ENCODE assay signal across 12 cellular contexts in the genomic region with DNA sequence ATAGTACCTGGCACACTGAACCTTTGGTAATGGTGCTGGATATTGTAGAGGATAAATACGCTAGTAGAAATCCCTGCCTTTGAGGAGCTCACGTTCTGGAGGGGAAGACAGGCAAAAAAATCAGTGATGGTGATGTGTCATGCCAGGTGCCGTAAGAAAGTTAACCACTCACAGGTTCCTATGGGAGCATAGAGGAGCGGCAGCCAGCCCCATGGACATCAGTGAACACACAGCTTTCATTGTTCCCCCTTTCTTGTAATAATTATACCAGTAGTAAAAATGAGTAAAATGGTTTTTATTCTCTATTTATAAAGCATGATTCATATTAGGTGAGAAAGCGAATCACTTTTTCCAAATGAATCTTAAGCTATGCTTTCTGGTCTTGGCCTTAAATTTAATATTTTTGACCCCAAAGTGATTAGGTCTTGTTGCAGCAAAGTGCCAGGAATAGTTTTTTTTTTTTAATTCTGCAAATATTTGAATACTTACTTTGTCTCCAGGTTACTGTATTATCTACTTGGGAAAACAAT. TPM values are rescaled to one million over a fixed set of nuclear protein-coding genes. Genes with fewer than 3 reads are reported as not detected.
A peak's percentile ranks its signal among the peaks of the same experiment; 100 is the strongest.
DNase-seq lines count a peak whose midpoint lies in the region; ATAC-seq and TF ChIP-seq lines count a peak whose summit lies in the region.
"Had no signal": no experiment of that assay in that cellular context is flagged by ENCODE, and none has a peak within 500 bp of the region (broad histone marks: within the 10 kb centered on the region; RNA-seq: fewer than 3 reads in every experiment).

No MANE protein-coding gene starts in this region.

- H3K4me2 ChIP-seq in PC-3 (ENCODE audit: low read length): no peak overlapping the region
- H3K4me2 ChIP-seq: neural progenitor cell had no signal

- H3K36me3 ChIP-seq in PC-3 (ENCODE audit: low read depth, low read length): no peaks in the 10 kb centered on the region
- no peaks in the 10 kb centered on the region for H3K36me3 ChIP-seq in naive thymus-derived CD4-positive, alpha-beta T cell (ENCODE audit: control insufficient read depth in 2 of 3, insufficient read depth in 3 of 3, low read length in 3 of 3)
- H3K36me3 ChIP-seq: HAP-1, neural progenitor cell, SJSA1 had no signal

- H3K27ac Mint-ChIP-seq in activated naive CD4-positive, alpha-beta T cell treated with anti-CD3 and anti-CD28 coated beads, Interleukin-2, amount 50 U/mL, for 72 hours: peak overlapping the region; percentile 37 to 69
- H3K27ac Mint-ChIP-seq in naive thymus-derived CD4-positive, alpha-beta T cell: no peak overlapping the region
- H3K27ac Mint-ChIP-seq: activated CD4-positive, alpha-beta memory T cell treated with anti-CD3 and anti-CD28 coated beads for 36 hours; neural progenitor cell had no signal

- H3K27me3 ChIP-seq in PC-3 (ENCODE audit: low read length): no peaks in the 10 kb centered on the region
- no peaks in the 10 kb centered on the region for H3K27me3 ChIP-seq in naive thymus-derived CD4-positive, alpha-beta T cell (ENCODE audit: control insufficient read depth in 2 of 2, insufficient read depth in 2 of 2, low read length in 2 of 2)
- H3K27me3 ChIP-seq: neural progenitor cell, SJSA1 had no signal

- no peak overlapping the region for H3K4me3 ChIP-seq in PC-3 (ENCODE audit: low read length)
- H3K4me3 ChIP-seq in naive thymus-derived CD4-positive, alpha-beta T cell (ENCODE audit: low read length): no peak overlapping the region
- H3K4me3 ChIP-seq: HAP-1, neural progenitor cell, SJSA1 had no signal

- intact Hi-C loops in PC-3 (cut with micrococcal nuclease): no loop called here
- intact Hi-C loops in naive thymus-derived CD4-positive, alpha-beta T cell (cut with micrococcal nuclease): no loop called here

- no peaks in the 10 kb centered on the region for H3F3A ChIP-seq in PC-3 (ENCODE audit: low read length, unreplicated experiment)

- H3K4me3 Mint-ChIP-seq in naive thymus-derived CD4-positive, alpha-beta T cell: no peak overlapping the region
- H3K4me3 Mint-ChIP-seq: activated CD4-positive, alpha-beta memory T cell treated with anti-CD3 and anti-CD28 coated beads for 36 hours; neural progenitor cell had no signal

- peaks cover 12 to 28% (median 19%) of the 10 kb centered on the region in 7 donors for H3K4me1 Mint-ChIP-seq in naive thymus-derived CD4-positive, alpha-beta T cell

- no peaks in the 10 kb centered on the region; the same call in 1 of the 2 replicates for H3K4me1 ChIP-seq in PC-3 (ENCODE audit: insufficient read depth, low read length)
- H3K4me1 ChIP-seq in naive thymus-derived CD4-positive, alpha-beta T cell (ENCODE audit: control insufficient read depth in 2 of 2, insufficient read depth in 2 of 2, low read length in 2 of 2): no peaks in the 10 kb centered on the region
- H3K4me1 ChIP-seq: SJSA1 had no signal

- BruUV-seq in PC-3 (replicated peaks; lab: Mats Ljungman, UMichigan): no TSS peak

- POLR2A ChIA-PET in PC-3 (lab: Charles Lee; ENCODE audit: unreplicated experiment): interaction anchor here (0.5 to 0.7 kb wide), 2 partner anchors 51 to 269 kb away, joined by 3 to 4 read pairs; no protein-coding TSS in a partner anchor
- POLR2A ChIA-PET in naive thymus-derived CD4-positive, alpha-beta T cell (lab: Charles Lee): no interaction called here

- H3K9me3 ChIP-seq in PC-3 (ENCODE audit: low read length): no peaks in the 10 kb centered on the region
- no peaks in the 10 kb centered on the region for H3K9me3 ChIP-seq in naive thymus-derived CD4-positive, alpha-beta T cell (ENCODE audit: control insufficient read depth in 2 of 3, low read length in 3 of 3)
- H3K9me3 ChIP-seq: HAP-1, SJSA1 had no signal

- H3K9me3 Mint-ChIP-seq in activated naive CD4-positive, alpha-beta T cell treated with anti-CD3 and anti-CD28 coated beads, Interleukin-2, amount 50 U/mL, for 72 hours: no peaks in the 10 kb centered on the region
- H3K9me3 Mint-ChIP-seq in naive thymus-derived CD4-positive, alpha-beta T cell: peaks cover 0 to 2% (median 0%) of the 10 kb centered on the region in 11 donors
- H3K9me3 Mint-ChIP-seq: activated CD4-positive, alpha-beta memory T cell treated with anti-CD3 and anti-CD28 coated beads for 36 hours; neural progenitor cell had no signal

- H4K20me1 ChIP-seq in PC-3 (ENCODE audit: low read length): no peaks in the 10 kb centered on the region; the same call in 1 of the 2 replicates

- no peaks in the 10 kb centered on the region for H3K9me2 ChIP-seq in PC-3 (replicated peaks; ENCODE audit: low read length)

- no peak for TF ChIP-seq CTCF in PC-3 (conservative IDR thresholded peaks at IDR 0.05; ENCODE audit: low read depth, low read length)

- no peak overlapping the region for H2AFZ ChIP-seq in PC-3 (ENCODE audit: low read length)
- H2AFZ ChIP-seq: neural progenitor cell had no signal

- ATAC-seq in activated naive CD4-positive, alpha-beta T cell treated with anti-CD3 and anti-CD28 coated beads, Interleukin-2, amount 50 U/mL, for 72 hours: peak; percentile 64 to 78
- ATAC-seq in HG02642 (IDR thresholded peaks at IDR 0.05; ENCODE audit: poor library complexity, unreplicated experiment) (peak; percentile 26), PC-3 (peak; percentile 92)
- no peak for ATAC-seq in naive thymus-derived CD4-positive, alpha-beta T cell

- no peaks in the 10 kb centered on the region for H3K79me2 ChIP-seq in PC-3 (ENCODE audit: low read length)

- CTCF ChIA-PET in PC-3 (lab: Charles Lee): interaction anchor here (0.5 to 0.8 kb wide), 2 partner anchors 150 to 501 kb away, joined by 3 to 8 read pairs; no protein-coding TSS in a partner anchor
- CTCF ChIA-PET in naive thymus-derived CD4-positive, alpha-beta T cell (lab: Charles Lee): interaction anchor here (0.8 to 1.3 kb wide), 2 partner anchors 67 to 70 kb away, joined by 3 to 4 read pairs; no protein-coding TSS in a partner anchor

- DNase-seq in activated naive CD4-positive, alpha-beta T cell treated with anti-CD3 and anti-CD28 coated beads, Interleukin-2, amount 50 U/mL, for 72 hours (ENCODE audit: low spot score in 2 of 2): no peak
- DNase-seq in activated naive CD4-positive, alpha-beta T cell treated with Interleukin-2 at 50 U/mL for 16 hours: no peak
- DNase-seq in PC-3 (peak; percentile 20), substantia nigra (lab: John Stamatoyannopoulos, UW) (peak in 1 of 49 donors; percentile 19), SKM-1 treated with dmso at 0.1 percent for 144 hours (lab: John Stamatoyannopoulos, UW; ENCODE audit: unreplicated experiment) (no peak), NCI-H82 (lab: John Stamatoyannopoulos, UW) (no peak)
- no peak for DNase-seq in naive thymus-derived CD4-positive, alpha-beta T cell
- DNase-seq: activated CD4-positive, alpha-beta memory T cell treated with anti-CD3 and anti-CD28 coated beads for 36 hours had no signal

- H3K27ac ChIP-seq in PC-3 (ENCODE audit: low read length) (peak overlapping the region; percentile 24), substantia nigra (ENCODE audit: low read depth, low read length, poor library complexity, severe bottlenecking) (peak overlapping the region; percentile 95)
- H3K27ac ChIP-seq in naive thymus-derived CD4-positive, alpha-beta T cell (ENCODE audit: low read depth, low read length): no peak overlapping the region
- H3K27ac ChIP-seq: neural progenitor cell, SJSA1 had no signal

- H3K36me3 Mint-ChIP-seq in activated naive CD4-positive, alpha-beta T cell treated with anti-CD3 and anti-CD28 coated beads, Interleukin-2, amount 50 U/mL, for 72 hours: no peaks in the 10 kb centered on the region
- peaks cover 0 to 7% (median 0%) of the 10 kb centered on the region in 5 donors for H3K36me3 Mint-ChIP-seq in naive thymus-derived CD4-positive, alpha-beta T cell
- H3K36me3 Mint-ChIP-seq: activated CD4-positive, alpha-beta memory T cell treated with anti-CD3 and anti-CD28 coated beads for 36 hours; neural progenitor cell had no signal

- H3K27me3 Mint-ChIP-seq in naive thymus-derived CD4-positive, alpha-beta T cell: no peaks in the 10 kb centered on the region
- H3K27me3 Mint-ChIP-seq: activated CD4-positive, alpha-beta memory T cell treated with anti-CD3 and anti-CD28 coated beads for 36 hours had no signal

- H3K9ac ChIP-seq in PC-3 (ENCODE audit: low read length): no peak overlapping the region
- H3K9ac ChIP-seq: neural progenitor cell had no signal

RNA-seq across cellular contexts. Expression of a gene that starts 57.9 kb away (rescaled TPM):
- 10 to 100 TPM; 19.9 to 22.4 TPM for total RNA-seq in activated naive CD4-positive, alpha-beta T cell treated with anti-CD3 and anti-CD28 coated beads, Interleukin-2, amount 50 U/mL, for 72 hours
- total RNA-seq in PC-3 (2014; rRNA removed): 13.0 and 14.9 TPM in 2 replicates
- total RNA-seq in naive thymus-derived CD4-positive, alpha-beta T cell: 10 to 100 TPM; 24.0 to 46.1 (median 25.4) TPM
- 10 to 100 TPM; 12.3 to 14.7 TPM for polyA plus RNA-seq in naive thymus-derived CD4-positive, alpha-beta T cell

Comparison
In these comparisons a context has a peak if more than half of its experiments do, and no peak if none do; other contexts are left out.
1. H3K27ac Mint-ChIP-seq: peak in activated naive CD4-positive, alpha-beta T cell treated with anti-CD3 and anti-CD28 coated beads, Interleukin-2, amount 50 U/mL, for 72 hours (2 of 2); none in naive thymus-derived CD4-positive, alpha-beta T cell (0 of 9).